ENCODE assay signal across 8 cellular contexts in genomic region chr11:67055812-67056211, GRCh38. TPM values are rescaled to one million over a fixed set of nuclear protein-coding genes. Genes with fewer than 3 reads are reported as not detected.
A peak's percentile ranks its signal among the peaks of the same experiment; 100 is the strongest.
DNase-seq lines count a peak whose midpoint lies in the region; ATAC-seq, FAIRE-seq and TF ChIP-seq lines count a peak whose summit lies in the region.

No MANE protein-coding gene starts in this region.

- peaks cover 20% of the 10 kb centered on the region for H3K27me3 Mint-ChIP-seq in activated T-cell treated with anti-CD3 and anti-CD28 coated beads, Interleukin-2, amount 50 U/mL, for 24 hours

- peaks cover 1 to 23% of the 10 kb centered on the region in 2 experiments; a peak in 1 of 5 replicates for H3K27me3 ChIP-seq in HepG2 (ENCODE audit: control insufficient read depth in 1 of 2, insufficient read depth in 2 of 2, low read length in 2 of 2)
- peaks cover 0 to 4% (median 0%) of the 10 kb centered on the region in 4 donors for H3K27me3 ChIP-seq in upper lobe of left lung

- TF ChIP-seq RAD21 in HepG2 (CRISPR knock-in tag; IDR thresholded peaks at IDR 0.05): no peak

- H3K4me1 Mint-ChIP-seq in activated T-cell treated with anti-CD3 and anti-CD28 coated beads, Interleukin-2, amount 50 U/mL, for 24 hours (ENCODE audit: low read depth): peaks cover 23% of the 10 kb centered on the region

- H3K27ac Mint-ChIP-seq in activated T-cell treated with anti-CD3 and anti-CD28 coated beads, Interleukin-2, amount 50 U/mL, for 24 hours: no peak overlapping the region
- peak overlapping the region in 1 of 2 donors; percentile 50 for H3K27ac Mint-ChIP-seq in activated naive CD4-positive, alpha-beta T cell treated with anti-CD3 and anti-CD28 coated beads, Interleukin-2, amount 50 U/mL, for 72 hours

- peak overlapping the region; percentile 92 for H3K4me2 ChIP-seq in HepG2 (ENCODE audit: low read depth, low read length)

- WGBS in HepG2 (ENCODE audit: low lambda C conversion rate): 5% methylated on average over 17 of the region's 17 CpGs
- WGBS in upper lobe of left lung, 2 donors: 29 to 41% methylated on average over 15 to 17 of the region's 17 CpGs

- H3K9ac ChIP-seq in HepG2 (ENCODE audit: insufficient read depth, low read depth, low read length): peak overlapping the region; percentile 63

- H3K36me3 ChIP-seq in HepG2 (replicated peaks in 1 of 2; ENCODE audit: control insufficient read depth in 1 of 2, insufficient read depth in 2 of 2, low read length in 2 of 2): no peaks in the 10 kb centered on the region
- no peaks in the 10 kb centered on the region for H3K36me3 ChIP-seq in upper lobe of left lung

- POLR2A ChIA-PET in HepG2 (lab: Yijun Ruan, JAX): interaction anchor here (0.6 kb wide), 1 partner anchor 378 kb away, joined by 3 read pairs; the partner anchor contains the start of gene RBM4B

- CTCF ChIA-PET in HepG2 (lab: Yijun Ruan, JAX; ENCODE audit: low intra/inter-chr PET ratio, low total read pairs): no interaction called here

- DNase-seq in activated T-cell treated with anti-CD3 and anti-CD28 coated beads, Interleukin-2, amount 50 U/mL, for 24 hours: no peak
- no peak for DNase-seq in activated T-cell treated with anti-CD3 and anti-CD28 coated beads, Interleukin-2, amount 50 U/mL, for 48 hours
- DNase-seq in astrocyte of the spinal cord (ENCODE audit: low read depth, low spot score) (no peak), HepG2 (ENCODE audit: low spot score) (no peak), upper lobe of left lung (peak; percentile 41 to 85), dedifferentiated amniotic fluid mesenchymal stem cell (ENCODE audit: extremely low spot score) (no peak), SKM-1 (lab: John Stamatoyannopoulos, UW; ENCODE audit: unreplicated experiment) (no peak)
- DNase-seq in activated naive CD4-positive, alpha-beta T cell treated with anti-CD3 and anti-CD28 coated beads, Interleukin-2, amount 50 U/mL, for 72 hours (ENCODE audit: low spot score in 2 of 2): no peak

- no peaks in the 10 kb centered on the region for H3K9me3 Mint-ChIP-seq in activated T-cell treated with anti-CD3 and anti-CD28 coated beads, Interleukin-2, amount 50 U/mL, for 24 hours
- H3K9me3 Mint-ChIP-seq in activated naive CD4-positive, alpha-beta T cell treated with anti-CD3 and anti-CD28 coated beads, Interleukin-2, amount 50 U/mL, for 72 hours: no peaks in the 10 kb centered on the region

- H3K36me3 Mint-ChIP-seq in activated T-cell treated with anti-CD3 and anti-CD28 coated beads, Interleukin-2, amount 50 U/mL, for 24 hours (ENCODE audit: low read depth): no peaks in the 10 kb centered on the region
- H3K36me3 Mint-ChIP-seq in activated naive CD4-positive, alpha-beta T cell treated with anti-CD3 and anti-CD28 coated beads, Interleukin-2, amount 50 U/mL, for 72 hours: no peaks in the 10 kb centered on the region

- no peak for FAIRE-seq in HepG2 (lab: Jason Lieb, UNC)

- no peak overlapping the region for H3K27ac ChIP-seq in HepG2 (ENCODE audit: extremely low read length, insufficient read depth, low read length)
- peak overlapping the region in 3 of 4 donors; percentile 6 to 74 (median 69) for H3K27ac ChIP-seq in upper lobe of left lung

- no peaks in the 10 kb centered on the region for H3K79me2 ChIP-seq in HepG2 (ENCODE audit: insufficient read depth, low read length)

- TF ChIP-seq POLR2A in HepG2 (IDR thresholded peaks at IDR 0.05; ENCODE audit: insufficient read depth in 1 of 2, low read depth in 2 of 2, low read length in 2 of 2) (no peak), upper lobe of left lung (IDR thresholded peaks at IDR 0.05) (no peak)

- no peaks in the 10 kb centered on the region for H4K20me1 ChIP-seq in HepG2 (ENCODE audit: insufficient read depth, low read length)

- peak overlapping the region; percentile 73 for H3K4me3 Mint-ChIP-seq in activated T-cell treated with anti-CD3 and anti-CD28 coated beads, Interleukin-2, amount 50 U/mL, for 24 hours

- ATAC-seq in HepG2: 0 out of 3 replicates have a peak, but pooled peaks have one; percentile 8
- ATAC-seq in upper lobe of left lung (ENCODE audit: low FRiP score in 2 of 2): peak; percentile 45 to 49
- no peak for ATAC-seq in activated naive CD4-positive, alpha-beta T cell treated with anti-CD3 and anti-CD28 coated beads, Interleukin-2, amount 50 U/mL, for 72 hours

- H3K4me1 ChIP-seq in HepG2 (ENCODE audit: insufficient read depth, low read length) (peaks cover 62% of the 10 kb centered on the region), upper lobe of left lung (peaks cover 14 to 37% (median 21%) of the 10 kb centered on the region in 4 donors)

- H3K4me3 ChIP-seq in astrocyte of the spinal cord (ENCODE audit: low read depth, low read length) (peak overlapping the region; percentile 54), HepG2 (replicated peaks in 1 of 3; ENCODE audit: insufficient read depth in 1 of 3, low read depth in 2 of 3, low read length in 3 of 3) (peak overlapping the region; percentile 59 to 78 (median 64)), upper lobe of left lung (peak overlapping the region in 2 of 4 donors; percentile 66 to 67)

- no peak overlapping the region for H2AFZ ChIP-seq in HepG2 (ENCODE audit: low read length)

- no TSS peak for BruUV-seq in HepG2 (replicated peaks; lab: Mats Ljungman, UMichigan)

- TF ChIP-seq EP300 in HepG2 (IDR thresholded peaks at IDR 0.05; ENCODE audit: low read depth in 2 of 2, low read length in 2 of 2) (no peak), HepG2 (CRISPR knock-in tag; IDR thresholded peaks at IDR 0.05; ENCODE audit: borderline replicate concordance) (no peak), upper lobe of left lung (IDR thresholded peaks at IDR 0.05) (peak in 1 of 4 donors; percentile 4)

- no peak for TF ChIP-seq CTCF in astrocyte of the spinal cord (IDR thresholded peaks at IDR 0.05; ENCODE audit: low read depth, low read length)
- TF ChIP-seq CTCF in HepG2 (CRISPR knock-in tag; IDR thresholded peaks at IDR 0.05): no peak
- TF ChIP-seq CTCF in upper lobe of left lung (IDR thresholded peaks at IDR 0.05): no peak

- intact Hi-C loops in HepG2 (cut with micrococcal nuclease; ENCODE audit: unreplicated experiment): no loop called here

- in situ Hi-C loops in astrocyte of the spinal cord (cut with HindIII; ENCODE audit: low sequenced_read_pairs): no loop called here
- in situ Hi-C loops in HepG2 (cut with HindIII; ENCODE audit: extremely low pct_ligation_motif_present, low pct_unique_long_range_greater_than_20kb): no loop called here

- H3K9me3 ChIP-seq in HepG2 (ENCODE audit: low read length): no peaks in the 10 kb centered on the region
- H3K9me3 ChIP-seq in upper lobe of left lung: no peaks in the 10 kb centered on the region

RNA-seq across cellular contexts. Expression of gene RHOD, which starts 0.8 kb away (rescaled TPM):
- total RNA-seq in HepG2 (2016; rRNA removed; fragmentation: Illumina TruSeq; extraction: Trizol) (0.27 and 0.29 TPM in 2 replicates), upper lobe of left lung (10 to 100 TPM; 14.5 to 37.7 (median 18.1) TPM)
- 0.88 and 0.91 TPM in 2 replicates for total RNA-seq in HepG2 (2016; cell fraction: cytosol; rRNA removed; fragmentation: Illumina TruSeq; extraction: Trizol; ENCODE audit: low read depth)
- 0.32 and 0.33 TPM in 2 replicates for total RNA-seq in HepG2 (2016; cell fraction: insoluble cytoplasmic fraction; rRNA removed; fragmentation: Illumina TruSeq; extraction: Trizol)
- 0.76 and 0.93 TPM in 2 replicates for total RNA-seq in HepG2 (2016; cell fraction: membrane; rRNA removed; fragmentation: Illumina TruSeq; extraction: Trizol)
- 0.34 TPM in 1 of 2 replicates, not detected in the other for total RNA-seq in HepG2 (2016; cell fraction: nucleus; rRNA removed; fragmentation: Illumina TruSeq; extraction: Trizol)
- polyA plus RNA-seq in HepG2 (2011; rRNA removed): 0.98 and 1.7 TPM in 2 replicates
- 2.1 and 3.1 TPM in 2 replicates for polyA plus RNA-seq in HepG2 (2011; cell fraction: cytosol; rRNA removed)
- polyA plus RNA-seq in HepG2 (2011; cell fraction: nucleus; rRNA removed): 0.66 and 1.1 TPM in 2 replicates
- polyA plus RNA-seq in HepG2 (2012): 0.47 and 1.2 TPM in 2 replicates
- 1.6 and 1.9 TPM in 2 replicates for polyA plus RNA-seq in HepG2 (2016; cell fraction: cytosol; fragmentation: Illumina TruSeq; extraction: Trizol; ENCODE audit: low read depth)
- 0.78 and 0.84 TPM in 2 replicates for polyA plus RNA-seq in HepG2 (2016; cell fraction: insoluble cytoplasmic fraction; fragmentation: Illumina TruSeq; extraction: Trizol; ENCODE audit: low read depth)
- polyA plus RNA-seq in HepG2 (2016; cell fraction: membrane; fragmentation: Illumina TruSeq; extraction: Trizol; ENCODE audit: low read depth): 1.1 and 1.4 TPM in 2 replicates
- 0.71 TPM in 1 of 2 replicates, not detected in the other for polyA plus RNA-seq in HepG2 (2016; cell fraction: nucleus; fragmentation: Illumina TruSeq; extraction: Trizol; ENCODE audit: insufficient read depth, low read depth)
- polyA minus RNA-seq in HepG2 (2011; rRNA and poly(A)+ RNA removed; ENCODE audit: low replicate concordance): 2.0 and 37.6 TPM in 2 replicates
- 1.7 and 2.0 TPM in 2 replicates for polyA minus RNA-seq in HepG2 (2011; cell fraction: cytosol; rRNA and poly(A)+ RNA removed)
- polyA minus RNA-seq in HepG2 (2011; cell fraction: nucleus; rRNA and poly(A)+ RNA removed): 0.90 TPM in 1 of 2 replicates, not detected in the other
- under 1 TPM; 0.68 to 0.89 TPM for total RNA-seq in activated naive CD4-positive, alpha-beta T cell treated with anti-CD3 and anti-CD28 coated beads, Interleukin-2, amount 50 U/mL, for 72 hours

RNA-seq across cellular contexts. Expression of gene SYT12, which starts 32.9 kb away (rescaled TPM):
- total RNA-seq in HepG2 (2016; rRNA removed; fragmentation: Illumina TruSeq; extraction: Trizol) (0.02 TPM in 1 of 2 replicates, not detected in the other), upper lobe of left lung (under 1 TPM in 3 of 6 donors, not detected in 3; 0.14 to 0.24 (median 0.15) TPM)
- total RNA-seq in HepG2 (2016; cell fraction: cytosol; rRNA removed; fragmentation: Illumina TruSeq; extraction: Trizol; ENCODE audit: low read depth): under 0.01 and 0.09 TPM in 2 replicates
- total RNA-seq in HepG2 (2016; cell fraction: insoluble cytoplasmic fraction; rRNA removed; fragmentation: Illumina TruSeq; extraction: Trizol): not detected in 2 replicates
- 0.03 TPM in 1 of 2 replicates, not detected in the other for total RNA-seq in HepG2 (2016; cell fraction: membrane; rRNA removed; fragmentation: Illumina TruSeq; extraction: Trizol)
- total RNA-seq in HepG2 (2016; cell fraction: nucleus; rRNA removed; fragmentation: Illumina TruSeq; extraction: Trizol): not detected in 2 replicates
- polyA plus RNA-seq in HepG2 (2011; rRNA removed): 0.01 and 0.07 TPM in 2 replicates
- 0.03 TPM in 2 replicates for polyA plus RNA-seq in HepG2 (2011; cell fraction: cytosol; rRNA removed)
- 0.05 and 0.10 TPM in 2 replicates for polyA plus RNA-seq in HepG2 (2011; cell fraction: nucleus; rRNA removed)
- polyA plus RNA-seq in HepG2 (2012): 0.04 TPM in 2 replicates
- polyA plus RNA-seq in HepG2 (2016; cell fraction: cytosol; fragmentation: Illumina TruSeq; extraction: Trizol; ENCODE audit: low read depth): not detected in 2 replicates
- polyA plus RNA-seq in HepG2 (2016; cell fraction: insoluble cytoplasmic fraction; fragmentation: Illumina TruSeq; extraction: Trizol; ENCODE audit: low read depth): not detected in 2 replicates
- polyA plus RNA-seq in HepG2 (2016; cell fraction: membrane; fragmentation: Illumina TruSeq; extraction: Trizol; ENCODE audit: low read depth): not detected in 2 replicates
- polyA plus RNA-seq in HepG2 (2016; cell fraction: nucleus; fragmentation: Illumina TruSeq; extraction: Trizol; ENCODE audit: insufficient read depth, low read depth): not detected in 2 replicates
- polyA minus RNA-seq in HepG2 (2011; rRNA and poly(A)+ RNA removed; ENCODE audit: low replicate concordance): 0.02 and 20.9 TPM in 2 replicates
- 0.09 TPM in 1 of 2 replicates, not detected in the other for polyA minus RNA-seq in HepG2 (2011; cell fraction: cytosol; rRNA and poly(A)+ RNA removed)
- polyA minus RNA-seq in HepG2 (2011; cell fraction: nucleus; rRNA and poly(A)+ RNA removed): 0.26 TPM in 1 of 2 replicates, not detected in the other
- total RNA-seq in activated naive CD4-positive, alpha-beta T cell treated with anti-CD3 and anti-CD28 coated beads, Interleukin-2, amount 50 U/mL, for 72 hours: under 1 TPM in 1 of 2 donors, not detected in 1; 0.05 TPM

Comparison
In these comparisons a context has a peak if more than half of its experiments do, and no peak if none do; other contexts are left out.
1. DNase-seq: peak in upper lobe of left lung (2 of 2); none in activated T-cell treated with anti-CD3 and anti-CD28 coated beads, Interleukin-2, amount 50 U/mL, for 24 hours (single experiment), activated T-cell treated with anti-CD3 and anti-CD28 coated beads, Interleukin-2, amount 50 U/mL, for 48 hours (0 of 2), astrocyte of the spinal cord (single experiment), HepG2 (single experiment), dedifferentiated amniotic fluid mesenchymal stem cell (single experiment), SKM-1 (single experiment) and activated naive CD4-positive, alpha-beta T cell treated with anti-CD3 and anti-CD28 coated beads, Interleukin-2, amount 50 U/mL, for 72 hours (0 of 2).
2. ATAC-seq: peak in HepG2 (single experiment) and upper lobe of left lung (2 of 2); none in activated naive CD4-positive, alpha-beta T cell treated with anti-CD3 and anti-CD28 coated beads, Interleukin-2, amount 50 U/mL, for 72 hours (0 of 2).
3. RNA of gene RHOD, which starts 0.8 kb away (total RNA-seq): 14.5 to 37.7 TPM in upper lobe of left lung; 0.68 to 0.89 TPM in activated naive CD4-positive, alpha-beta T cell treated with anti-CD3 and anti-CD28 coated beads, Interleukin-2, amount 50 U/mL, for 72 hours and 0.27 to 0.93 TPM in HepG2; every median in the first group is over 4 times any median in the second.